13 cellular contexts compared by ENCODE assay signal in genomic region chr9:16039988-16040761, GRCh38.
DNase-seq lines count a peak whose midpoint lies in the region; ATAC-seq and TF ChIP-seq lines count a peak whose summit lies in the region.
"Had no signal": no experiment of that assay in that cellular context is flagged by ENCODE, and none has a peak within 500 bp of the region (broad histone marks: within the 10 kb centered on the region; RNA-seq: fewer than 3 reads in every experiment).

No MANE protein-coding gene starts in this region.

- H3K9me2 ChIP-seq in SK-N-SH, result no peaks in the 10 kb centered on the region

- no peak for ATAC-seq in SK-N-SH treated with all-trans-retinoic acid at 6 μM for 48 hours
- ATAC-seq in left colon, result peak; percentile 22
- ATAC-seq in upper lobe of right lung, result peak; percentile 22
- no peak for ATAC-seq in GM19023 (IDR thresholded peaks at IDR 0.05; ENCODE audit: unreplicated experiment)
- no peak for ATAC-seq in HG02588 (IDR thresholded peaks at IDR 0.05; ENCODE audit: unreplicated experiment)

- no peak for TF ChIP-seq CTCF in SK-N-SH (IDR thresholded peaks at IDR 0.05)
- TF ChIP-seq CTCF in astrocyte of the cerebellum (IDR thresholded peaks at IDR 0.05; ENCODE audit: low read depth, low read length, missing control alignments), result no peak
- TF ChIP-seq CTCF in upper lobe of right lung (IDR thresholded peaks at IDR 0.05), result no peak

- POLR2A ChIA-PET in SK-N-SH (lab: Yijun Ruan, JAX), result no interaction called here

- H3K4me3 ChIP-seq in SK-N-SH (ENCODE audit: low read depth in 2 of 2, low read length in 1 of 2), result no peak overlapping the region
- H3K4me3 ChIP-seq in astrocyte of the cerebellum (ENCODE audit: low read depth, low read length), result no peak overlapping the region
- no peak overlapping the region for H3K4me3 ChIP-seq in upper lobe of right lung

- in situ Hi-C loops in astrocyte of the cerebellum (cut with HindIII; ENCODE audit: low sequenced_read_pairs), result no loop called here

- H3K27me3 ChIP-seq in SK-N-SH (ENCODE audit: insufficient read depth) (no peaks in the 10 kb centered on the region), upper lobe of right lung (no peaks in the 10 kb centered on the region)

- intact Hi-C loops in left colon (cut with DNase I, micrococcal nuclease) (no loop called here), upper lobe of right lung (cut with DNase I) (no loop called here)

- no peak for TF ChIP-seq RAD21 in SK-N-SH (IDR thresholded peaks at IDR 0.05; ENCODE audit: low read length)

- H3K4me2 ChIP-seq in SK-N-SH, result no peak overlapping the region

- WGBS in SK-N-SH (ENCODE audit: low lambda C conversion rate), result 74% methylated on average over 5 of the region's 10 CpGs

- DNase-seq in SK-N-SH, result peak; percentile 25
- DNase-seq in astrocyte of the cerebellum (ENCODE audit: low read depth), result peak; percentile 90
- DNase-seq in left colon, result no peak
- no peak for DNase-seq in upper lobe of right lung
- DNase-seq in NCI-H524 treated with DMSO at 0.1 percent for 48 hours (lab: John Stamatoyannopoulos, UW), result no peak
- DNase-seq: 8988T; activated CD4-positive, alpha-beta T cell treated with anti-CD3 and anti-CD28 coated beads, Interleukin-2, amount 50 U/mL, for 48 hours; effector CD4-positive, alpha-beta T cell; NCI-H1105 had no signal

- peaks cover 0 to 8% of the 10 kb centered on the region in 2 experiments; a peak in 3 of 4 replicates for H3K4me1 ChIP-seq in SK-N-SH (ENCODE audit: control insufficient read depth in 1 of 2, insufficient read depth in 2 of 2, low read depth in 1 of 2, low read length in 1 of 2)
- no peaks in the 10 kb centered on the region for H3K4me1 ChIP-seq in upper lobe of right lung

- H3K9me3 ChIP-seq in SK-N-SH (peaks cover 11% of the 10 kb centered on the region), upper lobe of right lung (no peaks in the 10 kb centered on the region)

- no peaks in the 10 kb centered on the region for H3F3A ChIP-seq in SK-N-SH (replicated peaks; ENCODE audit: insufficient read depth)

- H3K9ac ChIP-seq in SK-N-SH, result no peak overlapping the region

- H3K36me3 ChIP-seq in SK-N-SH (replicated peaks in 1 of 2; ENCODE audit: control insufficient read depth in 1 of 2, insufficient read depth in 2 of 2, low read length in 1 of 2) (peaks cover 0 to 4% of the 10 kb centered on the region in 2 experiments), upper lobe of right lung (no peaks in the 10 kb centered on the region)

- no peaks in the 10 kb centered on the region for H3K79me2 ChIP-seq in SK-N-SH (ENCODE audit: insufficient read depth)

- H4K20me1 ChIP-seq in SK-N-SH (ENCODE audit: insufficient read depth), result no peaks in the 10 kb centered on the region

- CTCF ChIA-PET in SK-N-SH (lab: Yijun Ruan, JAX), result interaction anchor here (0.8 to 1.4 kb wide), 2 partner anchors 13 to 163 kb away, joined by 3 read pairs; no protein-coding TSS in a partner anchor

- H2AFZ ChIP-seq in SK-N-SH (ENCODE audit: low read depth), result no peak overlapping the region

- H3K27ac ChIP-seq in SK-N-SH (ENCODE audit: low read depth in 2 of 2, low read length in 1 of 2) (no peak overlapping the region), upper lobe of right lung (no peak overlapping the region)
- H3K27ac ChIP-seq: HL-60 had no signal

- TF ChIP-seq EP300 in SK-N-SH (IDR thresholded peaks at IDR 0.05; ENCODE audit: borderline replicate concordance in 1 of 2, low read depth in 1 of 2, low read length in 1 of 2), result no peak

TF ChIP-seq in SK-N-SH, 30 proteins besides CTCF, POLR2A, EP300 and RAD21 (continues in another document):
- no peak for TF ChIP-seq POLR2AphosphoS5 (IDR thresholded peaks at IDR 0.05; ENCODE audit: low read depth, low read length)
- no peak for TF ChIP-seq FOXJ3 (CRISPR knock-in tag; IDR thresholded peaks at IDR 0.05)
- TF ChIP-seq NFIC (IDR thresholded peaks at IDR 0.05; ENCODE audit: borderline replicate concordance), result no peak
- TF ChIP-seq USF1 (IDR thresholded peaks at IDR 0.05; ENCODE audit: borderline replicate concordance, low read depth), result no peak
- no peak for TF ChIP-seq IRF3 (IDR thresholded peaks at IDR 0.05; ENCODE audit: low read depth, low read length)
- TF ChIP-seq RFX5 (IDR thresholded peaks at IDR 0.05; ENCODE audit: low read length), result no peak
- TF ChIP-seq ZBTB33 (IDR thresholded peaks at IDR 0.05; ENCODE audit: borderline replicate concordance, low read depth), result no peak
- TF ChIP-seq ELF1 (IDR thresholded peaks at IDR 0.05), result no peak
- no peak for TF ChIP-seq MXI1 (IDR thresholded peaks at IDR 0.05; ENCODE audit: low read depth, low read length)
- TF ChIP-seq FOXM1 (IDR thresholded peaks at IDR 0.05; ENCODE audit: low read depth), result no peak

TF ChIP-seq in SK-N-SH treated with all-trans-retinoic acid at 6 μM for 48 hours, 23 proteins besides CTCF, POLR2A, EP300 and RAD21:
- TF ChIP-seq TCF4 (CRISPR knock-in tag; IDR thresholded peaks at IDR 0.05; ENCODE audit: borderline replicate concordance) (no peak), CREB5 (CRISPR knock-in tag; IDR thresholded peaks at IDR 0.05; ENCODE audit: low read depth) (no peak), ISL1 (CRISPR knock-in tag; IDR thresholded peaks at IDR 0.05) (no peak), ZC3H10 (CRISPR knock-in tag; IDR thresholded peaks at IDR 0.05) (no peak), ZNF8 (CRISPR knock-in tag; IDR thresholded peaks at IDR 0.05) (no peak), BACH2 (CRISPR knock-in tag; IDR thresholded peaks at IDR 0.05; ENCODE audit: borderline replicate concordance) (no peak), ZFP3 (CRISPR knock-in tag; IDR thresholded peaks at IDR 0.05) (no peak), PPARA (CRISPR knock-in tag; IDR thresholded peaks at IDR 0.05; ENCODE audit: borderline replicate concordance) (no peak), RARB (CRISPR knock-in tag; IDR thresholded peaks at IDR 0.05) (no peak), ZNF565 (CRISPR knock-in tag; conservative IDR thresholded peaks at IDR 0.05; ENCODE audit: low read depth) (no peak), ESRRG (CRISPR knock-in tag; IDR thresholded peaks at IDR 0.05) (no peak), ZFP30 (CRISPR knock-in tag; IDR thresholded peaks at IDR 0.05) (no peak), CSRNP3 (CRISPR knock-in tag; IDR thresholded peaks at IDR 0.05) (no peak), SNAI2 (CRISPR knock-in tag; IDR thresholded peaks at IDR 0.05) (no peak), POU6F1 (CRISPR knock-in tag; IDR thresholded peaks at IDR 0.05; ENCODE audit: borderline replicate concordance, low read depth) (no peak)

Comparison
In these comparisons a context has a peak if more than half of its experiments do, and no peak if none do; other contexts are left out.
1. DNase-seq: peak in SK-N-SH (single experiment) and astrocyte of the cerebellum (single experiment); none in left colon (0 of 2), upper lobe of right lung (single experiment) and NCI-H524 treated with DMSO at 0.1 percent for 48 hours (single experiment).
2. ATAC-seq: peak in left colon (single experiment) and upper lobe of right lung (single experiment); none in SK-N-SH treated with all-trans-retinoic acid at 6 μM for 48 hours (single experiment), GM19023 (single experiment) and HG02588 (single experiment).